Comparison of ENCODE assay signal across 15 cellular contexts in the genomic region with DNA sequence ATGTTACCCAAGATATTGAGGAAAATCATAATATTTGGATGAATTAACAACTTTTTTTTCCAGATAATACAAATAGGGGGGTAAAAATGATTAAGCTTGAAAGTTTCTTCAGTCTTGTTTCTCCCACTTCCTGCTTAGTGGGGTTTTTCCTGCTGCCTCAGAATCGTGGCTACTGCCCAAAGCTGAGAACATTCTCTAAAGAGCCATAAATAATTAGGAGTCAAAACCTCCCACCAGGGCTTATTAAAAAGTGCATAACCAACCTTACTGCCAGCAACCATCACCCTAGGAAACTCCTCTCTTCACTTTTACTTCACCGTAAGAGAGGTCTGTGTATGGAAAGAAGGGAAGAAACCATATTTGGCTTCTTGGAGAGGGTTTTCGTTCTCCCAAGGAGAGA. TPM values are rescaled to one million over a fixed set of nuclear protein-coding genes. Genes with fewer than 3 reads are reported as not detected.
DNase-seq lines count a peak whose midpoint lies in the region; ATAC-seq and TF ChIP-seq lines count a peak whose summit lies in the region.
"Had no signal": no experiment of that assay in that cellular context is flagged by ENCODE, and none has a peak within 500 bp of the region (broad histone marks: within the 10 kb centered on the region; RNA-seq: fewer than 3 reads in every experiment).

No MANE protein-coding gene starts in this region.

- no peak overlapping the region for H3K4me2 ChIP-seq in SK-N-SH

- H3K9ac ChIP-seq in SK-N-SH = no peak overlapping the region

- 85% methylated on average over 3 of the region's 3 CpGs for WGBS in SK-N-SH (ENCODE audit: low lambda C conversion rate)

- H3K9me3 ChIP-seq in SK-N-SH (no peaks in the 10 kb centered on the region), muscle layer of duodenum (ENCODE audit: control insufficient read depth in 1 of 2, low read length in 2 of 2) (no peaks in the 10 kb centered on the region), tibial artery (no peaks in the 10 kb centered on the region)
- H3K9me3 ChIP-seq: A549, colonic mucosa had no signal

- no peak for TF ChIP-seq CTCF in SK-N-SH (IDR thresholded peaks at IDR 0.05)
- TF ChIP-seq CTCF in choroid plexus epithelial cell (conservative IDR thresholded peaks at IDR 0.05; ENCODE audit: low read depth, low read length) = no peak
- TF ChIP-seq CTCF in tibial artery (IDR thresholded peaks at IDR 0.05) = no peak

- CTCF ChIA-PET in SK-N-SH (lab: Yijun Ruan, JAX) = interaction anchor here (0.8 to 2.1 kb wide), 8 partner anchors 9 to 322 kb away, joined by 3 to 15 read pairs (median 4); no protein-coding TSS in a partner anchor

- H3K27ac ChIP-seq in SK-N-SH (ENCODE audit: low read depth in 2 of 2, low read length in 1 of 2) (peak overlapping the region in 1 of 2 experiments; percentile 89; a peak in 2 of 4 replicates), muscle layer of duodenum (ENCODE audit: low read length) (peak overlapping the region; percentile 83), tibial artery (peak overlapping the region; percentile 46 to 68)
- H3K27ac ChIP-seq: colonic mucosa, RWPE1 had no signal

- H3F3A ChIP-seq in SK-N-SH (replicated peaks; ENCODE audit: insufficient read depth) = peaks cover 5% of the 10 kb centered on the region

- H3K36me3 ChIP-seq in SK-N-SH (replicated peaks in 1 of 2; ENCODE audit: control insufficient read depth in 1 of 2, insufficient read depth in 2 of 2, low read length in 1 of 2) (peaks cover 12 to 14% of the 10 kb centered on the region in 2 experiments), muscle layer of duodenum (ENCODE audit: control insufficient read depth in 1 of 2, insufficient read depth in 2 of 2, low read length in 2 of 2) (peaks cover 0 to 12% of the 10 kb centered on the region in 2 donors), tibial artery (peaks cover 0 to 23% (median 6%) of the 10 kb centered on the region in 3 donors)
- H3K36me3 ChIP-seq: colonic mucosa had no signal

- H3K9me2 ChIP-seq in SK-N-SH = no peaks in the 10 kb centered on the region

- POLR2A ChIA-PET in SK-N-SH (lab: Yijun Ruan, JAX) = no interaction called here

- H3K27me3 ChIP-seq in SK-N-SH (ENCODE audit: insufficient read depth) (no peaks in the 10 kb centered on the region), muscle layer of duodenum (ENCODE audit: low read depth, low read length) (no peaks in the 10 kb centered on the region), tibial artery (no peaks in the 10 kb centered on the region)
- H3K27me3 ChIP-seq: colonic mucosa, hepatocyte had no signal

- TF ChIP-seq EP300 in SK-N-SH (IDR thresholded peaks at IDR 0.05; ENCODE audit: borderline replicate concordance in 1 of 2, low read depth in 1 of 2, low read length in 1 of 2) = no peak

- intact Hi-C loops in tibial artery (cut with DNase I; ENCODE audit: low total_unique reads) = no loop called here

- no peak overlapping the region for H3K4me3 ChIP-seq in SK-N-SH (ENCODE audit: low read depth in 2 of 2, low read length in 1 of 2)
- no peak overlapping the region for H3K4me3 ChIP-seq in choroid plexus epithelial cell (ENCODE audit: low read depth, low read length)
- no peak overlapping the region for H3K4me3 ChIP-seq in muscle layer of duodenum (ENCODE audit: low read depth in 1 of 2, low read length in 2 of 2)
- no peak overlapping the region for H3K4me3 ChIP-seq in tibial artery
- H3K4me3 ChIP-seq: A549, colonic mucosa, hepatocyte had no signal

- DNase-seq in SK-N-SH (no peak), choroid plexus epithelial cell (ENCODE audit: low read depth) (peak; percentile 55), tibial artery (no peak), DMS 273 (lab: John Stamatoyannopoulos, UW; ENCODE audit: unreplicated experiment) (no peak), NCI-H1930 (lab: John Stamatoyannopoulos, UW) (no peak)
- DNase-seq in activated naive CD4-positive, alpha-beta T cell (lab: John Stamatoyannopoulos, UW) = no peak
- DNase-seq: activated CD4-positive, CD25-positive, alpha-beta regulatory T cell; colonic mucosa; KBM-7; stimulated activated CD4-positive, alpha-beta T cell treated with anti-CD3 and anti-CD28 coated beads, Interleukin-15, amount 100 ng/mL, for 24 hours had no signal

- TF ChIP-seq RAD21 in SK-N-SH (IDR thresholded peaks at IDR 0.05; ENCODE audit: low read length) = no peak

- H4K20me1 ChIP-seq in SK-N-SH (ENCODE audit: insufficient read depth) = no peaks in the 10 kb centered on the region

- no peak for ATAC-seq in SK-N-SH treated with all-trans-retinoic acid at 6 μM for 48 hours
- ATAC-seq: A549 had no signal

- H2AFZ ChIP-seq in SK-N-SH (ENCODE audit: low read depth) = peak overlapping the region; percentile 6; the same call in 1 of the 2 replicates
- H2AFZ ChIP-seq: hepatocyte had no signal

- H3K79me2 ChIP-seq in SK-N-SH (ENCODE audit: insufficient read depth) = no peaks in the 10 kb centered on the region
- H3K79me2 ChIP-seq: hepatocyte had no signal

- H3K4me1 ChIP-seq in SK-N-SH (ENCODE audit: control insufficient read depth in 1 of 2, insufficient read depth in 2 of 2, low read depth in 1 of 2, low read length in 1 of 2) = peaks cover 12 to 22% of the 10 kb centered on the region in 2 experiments
- H3K4me1 ChIP-seq in muscle layer of duodenum (ENCODE audit: control insufficient read depth in 1 of 2, insufficient read depth in 2 of 2, low read length in 2 of 2) = peaks cover 6 to 9% of the 10 kb centered on the region in 2 donors
- peaks cover 0 to 27% (median 17%) of the 10 kb centered on the region in 4 donors for H3K4me1 ChIP-seq in tibial artery

TF ChIP-seq in SK-N-SH, 30 proteins besides CTCF, POLR2A, EP300 and RAD21 (continues in another document):
- TF ChIP-seq MEF2A (IDR thresholded peaks at IDR 0.05; ENCODE audit: borderline replicate concordance, low read depth) = no peak
- no peak for TF ChIP-seq EZH2phosphoT487 (IDR thresholded peaks at IDR 0.05; ENCODE audit: borderline replicate concordance, low read depth)
- no peak for TF ChIP-seq FOXM1 (IDR thresholded peaks at IDR 0.05; ENCODE audit: low read depth)
- no peak for TF ChIP-seq USF2 (IDR thresholded peaks at IDR 0.05; ENCODE audit: borderline replicate concordance, low read depth, low read length)
- TF ChIP-seq NFIC (IDR thresholded peaks at IDR 0.05; ENCODE audit: borderline replicate concordance) = no peak
- TF ChIP-seq FOXJ3 (CRISPR knock-in tag; IDR thresholded peaks at IDR 0.05) = no peak
- no peak for TF ChIP-seq GABPA (IDR thresholded peaks at IDR 0.05; ENCODE audit: low read depth)
- no peak for TF ChIP-seq POLR2AphosphoS5 (IDR thresholded peaks at IDR 0.05; ENCODE audit: low read depth, low read length)
- TF ChIP-seq, protein P1, sequence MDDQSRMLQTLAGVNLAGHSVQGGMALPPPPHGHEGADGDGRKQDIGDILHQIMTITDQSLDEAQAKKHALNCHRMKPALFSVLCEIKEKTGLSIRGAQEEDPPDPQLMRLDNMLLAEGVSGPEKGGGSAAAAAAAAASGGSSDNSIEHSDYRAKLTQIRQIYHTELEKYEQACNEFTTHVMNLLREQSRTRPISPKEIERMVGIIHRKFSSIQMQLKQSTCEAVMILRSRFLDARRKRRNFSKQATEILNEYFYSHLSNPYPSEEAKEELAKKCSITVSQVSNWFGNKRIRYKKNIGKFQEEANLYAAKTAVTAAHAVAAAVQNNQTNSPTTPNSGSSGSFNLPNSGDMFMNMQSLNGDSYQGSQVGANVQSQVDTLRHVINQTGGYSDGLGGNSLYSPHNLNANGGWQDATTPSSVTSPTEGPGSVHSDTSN (IDR thresholded peaks at IDR 0.05) = no peak

TF ChIP-seq in SK-N-SH treated with all-trans-retinoic acid at 6 μM for 48 hours, 23 proteins besides CTCF, POLR2A, EP300 and RAD21:
- TF ChIP-seq ZFP3 (CRISPR knock-in tag; IDR thresholded peaks at IDR 0.05) = no peak
- no peak for TF ChIP-seq BACH2 (CRISPR knock-in tag; IDR thresholded peaks at IDR 0.05; ENCODE audit: borderline replicate concordance)
- no peak for TF ChIP-seq GLIS3 (CRISPR knock-in tag; IDR thresholded peaks at IDR 0.05)
- no peak for TF ChIP-seq ESRRG (CRISPR knock-in tag; IDR thresholded peaks at IDR 0.05)

RNA-seq across cellular contexts. Expression of gene LCA5, which starts 9.0 kb away (rescaled TPM):
- 0.61 and 0.86 TPM in 2 replicates for polyA plus RNA-seq in SK-N-SH (2012; rRNA removed)
- 1.1 and 1.3 TPM in 2 replicates for polyA plus RNA-seq in SK-N-SH (2012; cell fraction: cytosol; rRNA removed)
- 0.43 and 1.0 TPM in 2 replicates for polyA plus RNA-seq in SK-N-SH (2012; cell fraction: nucleus; rRNA removed)
